ENCODE assay signal across 33 cellular contexts in genomic region chr10:129580897-129581296, GRCh38.
"Had no signal": no experiment of that assay in that cellular context is flagged by ENCODE, and none has a peak within 500 bp of the region (broad histone marks: within the 10 kb centered on the region; RNA-seq: fewer than 3 reads in every experiment).

No MANE protein-coding gene starts in this region.

- H3K4me3 ChIP-seq: adrenal gland, body of pancreas, breast epithelium, cardiac muscle cell, colonic mucosa, esophagus squamous epithelium, gastroesophageal sphincter, heart right ventricle, hepatocyte had no signal

- DNase-seq: activated CD4-positive, alpha-beta memory T cell treated with anti-CD3 and anti-CD28 coated beads for 36 hours; activated CD4-positive, alpha-beta T cell treated with anti-CD3 and anti-CD28 coated beads for 36 hours; activated CD4-positive, alpha-beta T cell treated with anti-CD3 and anti-CD28 coated beads, Interleukin-2, amount 10 ng/mL, durations not matched to agents 24 days and 14 days; activated CD4-positive, CD25-positive, alpha-beta regulatory T cell; activated CD4-positive, CD25-positive, alpha-beta regulatory T cell treated with anti-CD3 and anti-CD28 coated beads, Interleukin-2, amount 50 U/mL, for 72 hours; activated CD8-positive, alpha-beta memory T cell treated with anti-CD3 and anti-CD28 coated beads, Interleukin-2, amount 10 ng/mL, durations not matched to agents 7 days and 5 days; activated CD8-positive, alpha-beta memory T cell treated with anti-CD3 and anti-CD28 coated beads, Interleukin-2, amount 50 U/mL, for 4 hours; activated CD8-positive, alpha-beta T cell treated with anti-CD3 and anti-CD28 coated beads, Interleukin-2, amount 10 ng/mL, durations not matched to agents 7 days and 5 days; activated effector memory CD4-positive, alpha-beta T cell treated with anti-CD3 and anti-CD28 coated beads, Interleukin-2, amount 50 U/mL, for 16 hours; activated naive CD4-positive, alpha-beta T cell treated with anti-CD3 and anti-CD28 coated beads for 36 hours; activated naive CD8-positive, alpha-beta T cell treated with anti-CD3 and anti-CD28 coated beads for 36 hours; activated naive CD8-positive, alpha-beta T cell treated with anti-CD3 and anti-CD28 coated beads, Interleukin-2, amount 50 U/mL, for 24 hours; activated T-cell treated with anti-CD3 and anti-CD28 coated beads, Interleukin-2, amount 50 U/mL, for 1 hour; activated T-cell treated with anti-CD3 and anti-CD28 coated beads, Interleukin-2, amount 50 U/mL, for 48 hours; adrenal gland; amygdala; aorta; body of pancreas; central memory CD4-positive, alpha-beta T cell; cerebellar nuclear complex; colonic mucosa; effector CD4-positive, alpha-beta T cell; esophagus squamous epithelium; foreskin melanocyte; heart right ventricle; T-helper 2 cell had no signal

- H3K79me2 ChIP-seq: hepatocyte had no signal

- H2AFZ ChIP-seq: hepatocyte had no signal

- ATAC-seq: activated CD4-positive, alpha-beta T cell treated with anti-CD3 and anti-CD28 coated beads for 36 hours; activated CD8-positive, alpha-beta memory T cell treated with anti-CD3 and anti-CD28 coated beads, Interleukin-2, amount 10 ng/mL, durations not matched to agents 7 days and 5 days; activated CD8-positive, alpha-beta T cell treated with anti-CD3 and anti-CD28 coated beads, Interleukin-2, amount 10 ng/mL, durations not matched to agents 7 days and 5 days; activated naive CD8-positive, alpha-beta T cell treated with anti-CD3 and anti-CD28 coated beads, Interleukin-2, amount 50 U/mL, for 24 hours; body of pancreas; gastroesophageal sphincter; heart right ventricle had no signal

- H3K27ac ChIP-seq: adrenal gland, body of pancreas, breast epithelium, cardiac muscle cell, colonic mucosa, epithelial cell of prostate, esophagus squamous epithelium, gastroesophageal sphincter, heart right ventricle, hepatocyte had no signal

- H3K4me1 ChIP-seq: adrenal gland, body of pancreas, breast epithelium, colonic mucosa, esophagus squamous epithelium, gastroesophageal sphincter, heart right ventricle had no signal

- H3K4me2 ChIP-seq: hepatocyte had no signal

- FAIRE-seq: endometrium, endothelial cell of umbilical vein had no signal

- H3K27me3 ChIP-seq: adrenal gland, body of pancreas, breast epithelium, cardiac muscle cell, colonic mucosa, esophagus squamous epithelium, gastroesophageal sphincter, heart right ventricle, hepatocyte had no signal

- H3K36me3 ChIP-seq: adrenal gland, breast epithelium, cardiac muscle cell, colonic mucosa, gastroesophageal sphincter, heart right ventricle had no signal

- H3K9me3 ChIP-seq: adrenal gland, body of pancreas, colonic mucosa had no signal
